In the genomic region with DNA sequence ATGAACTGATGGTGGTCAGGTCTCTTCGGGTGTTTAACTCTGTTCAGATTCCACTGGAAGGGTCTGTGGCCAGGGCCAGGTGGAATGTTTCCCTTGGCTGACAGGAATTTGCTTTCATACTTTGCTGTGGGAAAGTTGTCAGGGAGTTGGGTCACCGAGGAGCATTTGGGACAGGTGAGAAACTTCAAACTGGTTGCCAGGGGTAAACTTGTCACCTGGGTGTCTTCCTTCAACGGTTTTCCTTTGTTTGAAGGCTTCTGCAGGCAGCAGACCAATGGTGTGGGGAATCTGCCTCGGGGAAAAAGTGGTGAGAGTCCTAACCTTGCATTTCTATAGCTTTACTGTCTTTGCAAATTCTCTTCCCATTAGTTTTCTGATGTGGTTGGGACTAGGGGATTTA, we compare ENCODE assay signal across 18 cellular contexts.
"Had no signal": no experiment of that assay in that cellular context is flagged by ENCODE, and none has a peak within 500 bp of the region (broad histone marks: within the 10 kb centered on the region; RNA-seq: fewer than 3 reads in every experiment).

No MANE protein-coding gene starts in this region.

- DNase-seq: colonic mucosa; dermis blood vessel endothelial cell; heart left ventricle; hypothalamus; left ventricle myocardium inferior; lower lobe of right lung; mesenchymal stem cell; naive B cell; psoas muscle; retina; right lobe of liver; stimulated activated CD4-positive, alpha-beta T cell treated with anti-CD3 and anti-CD28 coated beads, Interleukin-4, amount 100 ng/mL, for 1 hour; stimulated activated CD8-positive, alpha-beta memory T cell treated with anti-CD3 and anti-CD28 coated beads, Interleukin-4, amount 100 ng/mL, for 48 hours; stimulated activated naive CD8-positive, alpha-beta T cell treated with anti-CD3 and anti-CD28 coated beads, Interleukin-15, Interleukin-2, amounts not matched to agents 100 U/mL and 50 U/mL, for 24 hours; upper lobe of left lung; uterus had no signal

- H3K27ac Mint-ChIP-seq: naive B cell, nephron had no signal

- H3K36me3 Mint-ChIP-seq: naive B cell; stimulated activated effector memory CD8-positive, alpha-beta T cell treated with anti-CD3 and anti-CD28 coated beads, Interleukin-12 subunit alpha, Interleukin-12 subunit beta, amount 100 ng/mL, for 72 hours had no signal

- H3K4me3 Mint-ChIP-seq: naive B cell; nephron; stimulated activated effector memory CD8-positive, alpha-beta T cell treated with anti-CD3 and anti-CD28 coated beads, Interleukin-12 subunit alpha, Interleukin-12 subunit beta, amount 100 ng/mL, for 72 hours had no signal

- H3K9me3 Mint-ChIP-seq: nephron; stimulated activated effector memory CD8-positive, alpha-beta T cell treated with anti-CD3 and anti-CD28 coated beads, Interleukin-12 subunit alpha, Interleukin-12 subunit beta, amount 100 ng/mL, for 72 hours had no signal

- ATAC-seq: heart left ventricle; lower lobe of right lung; psoas muscle; right lobe of liver; stimulated activated effector memory CD8-positive, alpha-beta T cell treated with anti-CD3 and anti-CD28 coated beads, Interleukin-12 subunit alpha, Interleukin-12 subunit beta, amount 100 ng/mL, for 72 hours; stimulated activated naive CD8-positive, alpha-beta T cell treated with anti-CD3 and anti-CD28 coated beads, Interleukin-15, Interleukin-2, amounts not matched to agents 100 U/mL and 50 U/mL, for 24 hours had no signal

- H3K4me1 Mint-ChIP-seq: naive B cell; nephron; stimulated activated effector memory CD8-positive, alpha-beta T cell treated with anti-CD3 and anti-CD28 coated beads, Interleukin-12 subunit alpha, Interleukin-12 subunit beta, amount 100 ng/mL, for 72 hours had no signal
